In the genomic region with DNA sequence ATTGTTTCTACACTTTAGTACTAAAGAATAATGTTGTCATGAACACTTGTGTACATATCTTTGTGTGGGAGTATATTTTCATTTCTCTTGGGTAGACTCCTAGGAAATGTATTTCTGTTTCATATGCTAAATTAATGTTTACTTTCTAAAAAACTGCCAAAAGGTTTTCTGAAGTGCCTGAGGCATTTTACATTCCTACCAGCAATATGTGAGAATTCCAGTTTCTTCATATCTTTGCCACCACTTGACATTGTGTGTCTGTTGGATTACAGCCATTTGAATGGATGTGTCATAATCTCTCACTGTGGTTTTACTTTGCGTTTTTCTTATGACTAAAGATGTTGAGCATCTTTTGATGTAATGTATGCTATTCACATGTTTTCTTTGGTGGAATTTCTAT, we compare ENCODE assay signal across 12 cellular contexts.
DNase-seq lines count a peak whose midpoint lies in the region; ATAC-seq and TF ChIP-seq lines count a peak whose summit lies in the region.
"Had no signal": no experiment of that assay in that cellular context is flagged by ENCODE, and none has a peak within 500 bp of the region (broad histone marks: within the 10 kb centered on the region; RNA-seq: fewer than 3 reads in every experiment).

No MANE protein-coding gene starts in this region.

- no peaks in the 10 kb centered on the region for H3K27me3 Mint-ChIP-seq in WTC11 (ENCODE audit: low read depth)
- H3K27me3 Mint-ChIP-seq in stimulated activated memory B cell treated with anti-CD40 and anti-IgM and Interleukin-4, amounts not matched to agents 10 μg/mL and 1 μg/mL and 100 μg/mL, for 72 hours: no peaks in the 10 kb centered on the region

- no peak overlapping the region for H3K23ac ChIP-seq in mesenchymal stem cell (ENCODE audit: low read length in 2 of 2)

- TF ChIP-seq CTCF in WTC11 (IDR thresholded peaks at IDR 0.05) (no peak), OCI-LY7 (conservative IDR thresholded peaks at IDR 0.05; ENCODE audit: low read length) (no peak)

- no peak overlapping the region for H3K9ac ChIP-seq in mesenchymal stem cell (ENCODE audit: low read length)

- POLR2A ChIA-PET in WTC11 (lab: Charles Lee): no interaction called here
- POLR2A ChIA-PET in OCI-LY7 (lab: Charles Lee): no interaction called here

- no peak overlapping the region for H3K14ac ChIP-seq in mesenchymal stem cell (ENCODE audit: low read length in 2 of 2)

- no peaks in the 10 kb centered on the region for H3K4me1 Mint-ChIP-seq in WTC11
- no peaks in the 10 kb centered on the region for H3K4me1 Mint-ChIP-seq in stimulated activated memory B cell treated with anti-CD40 and anti-IgM and Interleukin-4, amounts not matched to agents 10 μg/mL and 1 μg/mL and 100 μg/mL, for 72 hours

- H3K9me3 Mint-ChIP-seq in WTC11: 0 out of 2 replicates have a peak, but pooled peaks cover 1% of the 10 kb centered on the region
- H3K9me3 Mint-ChIP-seq in stimulated activated memory B cell treated with anti-CD40 and anti-IgM and Interleukin-4, amounts not matched to agents 10 μg/mL and 1 μg/mL and 100 μg/mL, for 72 hours: peaks cover 2% of the 10 kb centered on the region

- no peak overlapping the region for H2BK15ac ChIP-seq in mesenchymal stem cell (ENCODE audit: low read depth, poor library complexity, severe bottlenecking)

- no peaks in the 10 kb centered on the region for H3K79me2 ChIP-seq in OCI-LY7 (ENCODE audit: insufficient read depth, low read depth, low read length)

- H3K4me1 ChIP-seq in mesenchymal stem cell (ENCODE audit: control insufficient read depth, insufficient read depth, low read depth, low read length) (no peaks in the 10 kb centered on the region), OCI-LY7 (ENCODE audit: insufficient read depth, low read length, poor library complexity, severe bottlenecking) (no peaks in the 10 kb centered on the region)
- H3K4me1 ChIP-seq: sigmoid colon, uterus had no signal

- H2BK12ac ChIP-seq in mesenchymal stem cell (ENCODE audit: low read length in 2 of 2): no peak overlapping the region

- no peak overlapping the region for H3K4ac ChIP-seq in mesenchymal stem cell (ENCODE audit: low read depth in 1 of 2, low read length in 2 of 2)

- intact Hi-C loops in OCI-LY7 (cut with micrococcal nuclease; ENCODE audit: unreplicated experiment): no loop called here

- no peaks in the 10 kb centered on the region for H3K36me3 Mint-ChIP-seq in WTC11
- no peaks in the 10 kb centered on the region for H3K36me3 Mint-ChIP-seq in stimulated activated memory B cell treated with anti-CD40 and anti-IgM and Interleukin-4, amounts not matched to agents 10 μg/mL and 1 μg/mL and 100 μg/mL, for 72 hours

- no peak overlapping the region for H2BK5ac ChIP-seq in mesenchymal stem cell (ENCODE audit: low read depth, low read length, poor library complexity, severe bottlenecking)

- no peaks in the 10 kb centered on the region for H3K79me1 ChIP-seq in mesenchymal stem cell (replicated peaks; ENCODE audit: low read length, poor library complexity, severe bottlenecking)

- H2AFZ ChIP-seq in mesenchymal stem cell (ENCODE audit: low read depth, low read length): no peak overlapping the region
- no peak overlapping the region for H2AFZ ChIP-seq in OCI-LY7 (ENCODE audit: low read length)

- no peak overlapping the region for H2BK120ac ChIP-seq in mesenchymal stem cell (ENCODE audit: low read depth, low read length)

- H3K27ac ChIP-seq in mesenchymal stem cell (ENCODE audit: low read length, poor library complexity, severe bottlenecking) (no peak overlapping the region), OCI-LY7 (ENCODE audit: low read depth, low read length, poor library complexity, severe bottlenecking) (no peak overlapping the region)
- H3K27ac ChIP-seq: sigmoid colon, uterus had no signal

- no peak overlapping the region for H3K18ac ChIP-seq in mesenchymal stem cell (ENCODE audit: low read depth in 1 of 2, low read length in 2 of 2)

- peak; percentile 8 for DNase-seq in COLO829 (ENCODE audit: low spot score)
- peak; percentile 98 for DNase-seq in NCI-H226
- peak; percentile 44 for DNase-seq in brain pericyte (ENCODE audit: low read depth, low spot score)
- DNase-seq in mesenchymal stem cell: peak; percentile 63
- no peak for DNase-seq in WTC11 (ENCODE audit: low spot score)
- DNase-seq in OCI-LY7 (ENCODE audit: low spot score): no peak
- DNase-seq: sigmoid colon, T1000, uterus had no signal

- H3K4me2 ChIP-seq in mesenchymal stem cell (ENCODE audit: low read length, poor library complexity, severe bottlenecking): no peak overlapping the region
- H3K4me2 ChIP-seq in OCI-LY7 (ENCODE audit: low read length): no peak overlapping the region

- no peaks in the 10 kb centered on the region for H4K20me1 ChIP-seq in OCI-LY7 (ENCODE audit: insufficient read depth, low read length)

- no peak overlapping the region for H2AK5ac ChIP-seq in mesenchymal stem cell (ENCODE audit: low read length, severe bottlenecking)

- no peak for ATAC-seq in GM21717 (IDR thresholded peaks at IDR 0.05; ENCODE audit: unreplicated experiment)
- ATAC-seq in WTC11: no peak
- no peak for ATAC-seq in stimulated activated memory B cell treated with anti-CD40 and anti-IgM and Interleukin-4, amounts not matched to agents 10 μg/mL and 1 μg/mL and 100 μg/mL, for 72 hours
- ATAC-seq: HCT116 had no signal

- no peaks in the 10 kb centered on the region for H3K36me3 ChIP-seq in mesenchymal stem cell (ENCODE audit: control insufficient read depth in 1 of 2, insufficient read depth in 2 of 2, low read depth in 1 of 2, low read length in 2 of 2)
- H3K36me3 ChIP-seq in OCI-LY7 (ENCODE audit: insufficient read depth, low read length): no peaks in the 10 kb centered on the region
- H3K36me3 ChIP-seq: sigmoid colon, uterus had no signal

- no peaks in the 10 kb centered on the region for H3K9me2 ChIP-seq in OCI-LY7 (ENCODE audit: insufficient read depth, low read length)

- BruUV-seq in OCI-LY7 (replicated peaks; lab: Mats Ljungman, UMichigan): no TSS peak

- H4K91ac ChIP-seq in mesenchymal stem cell (ENCODE audit: low read length): no peak overlapping the region

- H3K27ac Mint-ChIP-seq in WTC11: no peak overlapping the region
- H3K27ac Mint-ChIP-seq in stimulated activated memory B cell treated with anti-CD40 and anti-IgM and Interleukin-4, amounts not matched to agents 10 μg/mL and 1 μg/mL and 100 μg/mL, for 72 hours: no peak overlapping the region

- H3K4me3 ChIP-seq in mesenchymal stem cell (ENCODE audit: insufficient read depth in 1 of 2, low read depth in 1 of 2, low read length in 2 of 2) (no peak overlapping the region), OCI-LY7 (ENCODE audit: low read depth, low read length, poor library complexity, severe bottlenecking) (no peak overlapping the region)
- H3K4me3 ChIP-seq: sigmoid colon, uterus had no signal

- no CpG with 5 or more reads among the region's 1 CpG for WGBS in mesenchymal stem cell

- H3K4me3 Mint-ChIP-seq in WTC11: no peak overlapping the region
- no peak overlapping the region for H3K4me3 Mint-ChIP-seq in stimulated activated memory B cell treated with anti-CD40 and anti-IgM and Interleukin-4, amounts not matched to agents 10 μg/mL and 1 μg/mL and 100 μg/mL, for 72 hours

- H3K9me3 ChIP-seq in mesenchymal stem cell (ENCODE audit: control insufficient read depth, low read length) (peaks cover 18% of the 10 kb centered on the region), OCI-LY7 (ENCODE audit: low read length) (no peaks in the 10 kb centered on the region)
- H3K9me3 ChIP-seq: sigmoid colon, uterus had no signal

- H3K27me3 ChIP-seq in mesenchymal stem cell (ENCODE audit: control insufficient read depth in 1 of 2, insufficient read depth in 1 of 2, low read length in 2 of 2): no peaks in the 10 kb centered on the region
- H3K27me3 ChIP-seq: sigmoid colon, uterus had no signal

- CTCF ChIA-PET in WTC11 (lab: Charles Lee): no interaction called here
- CTCF ChIA-PET in OCI-LY7 (lab: Charles Lee; ENCODE audit: unreplicated experiment): no interaction called here

- H4K8ac ChIP-seq in mesenchymal stem cell (ENCODE audit: low read length): no peak overlapping the region

TF ChIP-seq in WTC11, 78 proteins besides CTCF, POLR2A, EP300 and RAD21 (continues in another document):
- TF ChIP-seq ZNF281 (CRISPR knock-in tag; IDR thresholded peaks at IDR 0.05): no peak
- TF ChIP-seq CREB1 (CRISPR knock-in tag; IDR thresholded peaks at IDR 0.05): no peak
- no peak for TF ChIP-seq ATF1 (CRISPR knock-in tag; IDR thresholded peaks at IDR 0.05)
- TF ChIP-seq ETV6 (CRISPR knock-in tag; IDR thresholded peaks at IDR 0.05): no peak
- TF ChIP-seq PREB (CRISPR knock-in tag; IDR thresholded peaks at IDR 0.05; ENCODE audit: borderline replicate concordance): no peak
- TF ChIP-seq SOX15 (CRISPR knock-in tag; IDR thresholded peaks at IDR 0.05): no peak
- TF ChIP-seq JUN (CRISPR knock-in tag; IDR thresholded peaks at IDR 0.05): no peak

Comparison
In these comparisons a context has a peak if more than half of its experiments do, and no peak if none do; other contexts are left out.
1. DNase-seq: peak in COLO829 (single experiment), NCI-H226 (single experiment), brain pericyte (single experiment) and mesenchymal stem cell (single experiment); none in WTC11 (single experiment) and OCI-LY7 (single experiment).